Comparison of ENCODE assay signal across 1 cellular context in the genomic region with DNA sequence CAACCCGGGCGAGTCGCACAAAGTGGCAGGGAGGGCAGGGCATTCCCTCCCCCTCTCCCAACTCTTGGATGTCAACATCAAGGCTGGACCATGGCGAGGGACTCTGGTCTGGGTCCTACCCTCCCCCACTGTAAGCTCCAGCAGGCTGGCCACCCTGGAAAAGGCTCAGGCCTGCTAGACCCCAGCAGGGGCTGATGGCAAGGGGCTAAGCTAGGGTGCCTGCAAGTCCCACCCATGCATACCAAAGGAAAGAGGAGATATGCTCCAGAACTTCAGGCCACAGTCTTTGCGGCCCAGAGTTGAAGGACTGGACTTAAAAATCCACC.
A peak's percentile ranks its signal among the peaks of the same experiment; 100 is the strongest.
TF ChIP-seq lines count a peak whose summit lies in the region.

No MANE protein-coding gene starts in this region.

TF ChIP-seq in HepG2, 621 proteins besides CTCF, POLR2A, EP300 and RAD21 (continued from another document and continues in another):
- TF ChIP-seq THYN1 (CRISPR knock-in tag; IDR thresholded peaks at IDR 0.05; ENCODE audit: borderline replicate concordance, low read depth), result no peak
- TF ChIP-seq, protein P1, sequence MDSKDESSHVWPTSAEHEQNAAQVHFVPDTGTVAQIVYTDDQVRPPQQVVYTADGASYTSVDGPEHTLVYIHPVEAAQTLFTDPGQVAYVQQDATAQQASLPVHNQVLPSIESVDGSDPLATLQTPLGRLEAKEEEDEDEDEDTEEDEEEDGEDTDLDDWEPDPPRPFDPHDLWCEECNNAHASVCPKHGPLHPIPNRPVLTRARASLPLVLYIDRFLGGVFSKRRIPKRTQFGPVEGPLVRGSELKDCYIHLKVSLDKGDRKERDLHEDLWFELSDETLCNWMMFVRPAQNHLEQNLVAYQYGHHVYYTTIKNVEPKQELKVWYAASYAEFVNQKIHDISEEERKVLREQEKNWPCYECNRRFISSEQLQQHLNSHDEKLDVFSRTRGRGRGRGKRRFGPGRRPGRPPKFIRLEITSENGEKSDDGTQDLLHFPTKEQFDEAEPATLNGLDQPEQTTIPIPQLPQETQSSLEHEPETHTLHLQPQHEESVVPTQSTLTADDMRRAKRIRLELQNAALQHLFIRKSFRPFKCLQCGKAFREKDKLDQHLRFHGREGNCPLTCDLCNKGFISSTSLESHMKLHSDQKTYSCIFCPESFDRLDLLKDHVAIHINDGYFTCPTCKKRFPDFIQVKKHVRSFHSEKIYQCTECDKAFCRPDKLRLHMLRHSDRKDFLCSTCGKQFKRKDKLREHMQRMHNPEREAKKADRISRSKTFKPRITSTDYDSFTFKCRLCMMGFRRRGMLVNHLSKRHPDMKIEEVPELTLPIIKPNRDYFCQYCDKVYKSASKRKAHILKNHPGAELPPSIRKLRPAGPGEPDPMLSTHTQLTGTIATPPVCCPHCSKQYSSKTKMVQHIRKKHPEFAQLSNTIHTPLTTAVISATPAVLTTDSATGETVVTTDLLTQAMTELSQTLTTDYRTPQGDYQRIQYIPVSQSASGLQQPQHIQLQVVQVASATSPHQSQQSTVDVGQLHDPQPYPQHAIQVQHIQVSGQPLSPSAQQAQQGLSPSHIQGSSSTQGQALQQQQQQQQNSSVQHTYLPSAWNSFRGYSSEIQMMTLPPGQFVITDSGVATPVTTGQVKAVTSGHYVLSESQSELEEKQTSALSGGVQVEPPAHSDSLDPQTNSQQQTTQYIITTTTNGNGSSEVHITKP (CRISPR knock-in tag; IDR thresholded peaks at IDR 0.05; ENCODE audit: low read depth), result no peak
- TF ChIP-seq, protein P2, sequence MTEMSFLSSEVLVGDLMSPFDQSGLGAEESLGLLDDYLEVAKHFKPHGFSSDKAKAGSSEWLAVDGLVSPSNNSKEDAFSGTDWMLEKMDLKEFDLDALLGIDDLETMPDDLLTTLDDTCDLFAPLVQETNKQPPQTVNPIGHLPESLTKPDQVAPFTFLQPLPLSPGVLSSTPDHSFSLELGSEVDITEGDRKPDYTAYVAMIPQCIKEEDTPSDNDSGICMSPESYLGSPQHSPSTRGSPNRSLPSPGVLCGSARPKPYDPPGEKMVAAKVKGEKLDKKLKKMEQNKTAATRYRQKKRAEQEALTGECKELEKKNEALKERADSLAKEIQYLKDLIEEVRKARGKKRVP (CRISPR knock-in tag; IDR thresholded peaks at IDR 0.05), result no peak
- no peak for TF ChIP-seq ZNF260 (CRISPR knock-in tag; IDR thresholded peaks at IDR 0.05; ENCODE audit: borderline replicate concordance, low read depth)
- TF ChIP-seq ZNF644 (CRISPR knock-in tag; IDR thresholded peaks at IDR 0.05; ENCODE audit: low read depth), result no peak
- TF ChIP-seq ZNF292 (CRISPR knock-in tag; IDR thresholded peaks at IDR 0.05; ENCODE audit: borderline replicate concordance, low read depth), result no peak
- TF ChIP-seq JUND (CRISPR knock-in tag; IDR thresholded peaks at IDR 0.05), result no peak
- no peak for TF ChIP-seq FOXP1 (IDR thresholded peaks at IDR 0.05)
- no peak for TF ChIP-seq FOXP1 (CRISPR knock-in tag; IDR thresholded peaks at IDR 0.05)
- TF ChIP-seq HMG20A (CRISPR knock-in tag; IDR thresholded peaks at IDR 0.05; ENCODE audit: borderline replicate concordance), result no peak
- TF ChIP-seq ZSCAN29 (CRISPR knock-in tag; conservative IDR thresholded peaks at IDR 0.05), result 0 out of 2 replicates have a peak, but pooled peaks have one; percentile 51
- TF ChIP-seq, protein P3, sequence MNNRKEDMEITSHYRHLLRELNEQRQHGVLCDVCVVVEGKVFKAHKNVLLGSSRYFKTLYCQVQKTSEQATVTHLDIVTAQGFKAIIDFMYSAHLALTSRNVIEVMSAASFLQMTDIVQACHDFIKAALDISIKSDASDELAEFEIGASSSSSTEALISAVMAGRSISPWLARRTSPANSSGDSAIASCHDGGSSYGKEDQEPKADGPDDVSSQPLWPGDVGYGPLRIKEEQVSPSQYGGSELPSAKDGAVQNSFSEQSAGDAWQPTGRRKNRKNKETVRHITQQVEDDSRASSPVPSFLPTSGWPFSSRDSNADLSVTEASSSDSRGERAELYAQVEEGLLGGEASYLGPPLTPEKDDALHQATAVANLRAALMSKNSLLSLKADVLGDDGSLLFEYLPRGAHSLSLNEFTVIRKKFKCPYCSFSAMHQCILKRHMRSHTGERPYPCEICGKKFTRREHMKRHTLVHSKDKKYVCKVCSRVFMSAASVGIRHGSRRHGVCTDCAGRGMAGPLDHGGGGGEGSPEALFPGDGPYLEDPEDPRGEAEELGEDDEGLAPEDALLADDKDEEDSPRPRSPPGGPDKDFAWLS (CRISPR knock-in tag; IDR thresholded peaks at IDR 0.05; ENCODE audit: borderline replicate concordance), result 0 out of 2 replicates have a peak, but pooled peaks have one; percentile 21
- no peak for TF ChIP-seq SMAD1 (CRISPR knock-in tag; IDR thresholded peaks at IDR 0.05; ENCODE audit: borderline replicate concordance, low read depth)
- TF ChIP-seq MAFG (CRISPR knock-in tag; IDR thresholded peaks at IDR 0.05), result no peak
- no peak for TF ChIP-seq PLRG1 (conservative IDR thresholded peaks at IDR 0.05)
- TF ChIP-seq, protein P4, sequence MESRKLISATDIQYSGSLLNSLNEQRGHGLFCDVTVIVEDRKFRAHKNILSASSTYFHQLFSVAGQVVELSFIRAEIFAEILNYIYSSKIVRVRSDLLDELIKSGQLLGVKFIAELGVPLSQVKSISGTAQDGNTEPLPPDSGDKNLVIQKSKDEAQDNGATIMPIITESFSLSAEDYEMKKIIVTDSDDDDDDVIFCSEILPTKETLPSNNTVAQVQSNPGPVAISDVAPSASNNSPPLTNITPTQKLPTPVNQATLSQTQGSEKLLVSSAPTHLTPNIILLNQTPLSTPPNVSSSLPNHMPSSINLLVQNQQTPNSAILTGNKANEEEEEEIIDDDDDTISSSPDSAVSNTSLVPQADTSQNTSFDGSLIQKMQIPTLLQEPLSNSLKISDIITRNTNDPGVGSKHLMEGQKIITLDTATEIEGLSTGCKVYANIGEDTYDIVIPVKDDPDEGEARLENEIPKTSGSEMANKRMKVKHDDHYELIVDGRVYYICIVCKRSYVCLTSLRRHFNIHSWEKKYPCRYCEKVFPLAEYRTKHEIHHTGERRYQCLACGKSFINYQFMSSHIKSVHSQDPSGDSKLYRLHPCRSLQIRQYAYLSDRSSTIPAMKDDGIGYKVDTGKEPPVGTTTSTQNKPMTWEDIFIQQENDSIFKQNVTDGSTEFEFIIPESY (CRISPR knock-in tag; IDR thresholded peaks at IDR 0.05), result no peak
- no peak for TF ChIP-seq KAT7 (CRISPR knock-in tag; IDR thresholded peaks at IDR 0.05; ENCODE audit: borderline replicate concordance)
- TF ChIP-seq ZNF562 (CRISPR knock-in tag; IDR thresholded peaks at IDR 0.05; ENCODE audit: borderline replicate concordance), result no peak
- TF ChIP-seq TSC22D2 (CRISPR knock-in tag; IDR thresholded peaks at IDR 0.05; ENCODE audit: borderline replicate concordance), result no peak
- TF ChIP-seq, protein P5, sequence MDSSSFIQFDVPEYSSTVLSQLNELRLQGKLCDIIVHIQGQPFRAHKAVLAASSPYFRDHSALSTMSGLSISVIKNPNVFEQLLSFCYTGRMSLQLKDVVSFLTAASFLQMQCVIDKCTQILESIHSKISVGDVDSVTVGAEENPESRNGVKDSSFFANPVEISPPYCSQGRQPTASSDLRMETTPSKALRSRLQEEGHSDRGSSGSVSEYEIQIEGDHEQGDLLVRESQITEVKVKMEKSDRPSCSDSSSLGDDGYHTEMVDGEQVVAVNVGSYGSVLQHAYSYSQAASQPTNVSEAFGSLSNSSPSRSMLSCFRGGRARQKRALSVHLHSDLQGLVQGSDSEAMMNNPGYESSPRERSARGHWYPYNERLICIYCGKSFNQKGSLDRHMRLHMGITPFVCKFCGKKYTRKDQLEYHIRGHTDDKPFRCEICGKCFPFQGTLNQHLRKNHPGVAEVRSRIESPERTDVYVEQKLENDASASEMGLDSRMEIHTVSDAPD (CRISPR knock-in tag; IDR thresholded peaks at IDR 0.05), result no peak
- no peak for TF ChIP-seq PHF5A (CRISPR knock-in tag; IDR thresholded peaks at IDR 0.05; ENCODE audit: low read depth, unreplicated experiment)
- no peak for TF ChIP-seq RBM22 (optimal IDR thresholded peaks at IDR 0.05; ENCODE audit: low read length)
- no peak for TF ChIP-seq ATAD3A (CRISPR knock-in tag; IDR thresholded peaks at IDR 0.05)
- no peak for TF ChIP-seq ZFP62 (CRISPR knock-in tag; IDR thresholded peaks at IDR 0.05)
- peak; percentile 67 for TF ChIP-seq ZNF629 (CRISPR knock-in tag; conservative IDR thresholded peaks at IDR 0.05)
- peak; percentile 57; the same call in 1 of the 2 replicates for TF ChIP-seq ZNF614 (CRISPR knock-in tag; IDR thresholded peaks at IDR 0.05; ENCODE audit: borderline replicate concordance)
- TF ChIP-seq, protein P6, sequence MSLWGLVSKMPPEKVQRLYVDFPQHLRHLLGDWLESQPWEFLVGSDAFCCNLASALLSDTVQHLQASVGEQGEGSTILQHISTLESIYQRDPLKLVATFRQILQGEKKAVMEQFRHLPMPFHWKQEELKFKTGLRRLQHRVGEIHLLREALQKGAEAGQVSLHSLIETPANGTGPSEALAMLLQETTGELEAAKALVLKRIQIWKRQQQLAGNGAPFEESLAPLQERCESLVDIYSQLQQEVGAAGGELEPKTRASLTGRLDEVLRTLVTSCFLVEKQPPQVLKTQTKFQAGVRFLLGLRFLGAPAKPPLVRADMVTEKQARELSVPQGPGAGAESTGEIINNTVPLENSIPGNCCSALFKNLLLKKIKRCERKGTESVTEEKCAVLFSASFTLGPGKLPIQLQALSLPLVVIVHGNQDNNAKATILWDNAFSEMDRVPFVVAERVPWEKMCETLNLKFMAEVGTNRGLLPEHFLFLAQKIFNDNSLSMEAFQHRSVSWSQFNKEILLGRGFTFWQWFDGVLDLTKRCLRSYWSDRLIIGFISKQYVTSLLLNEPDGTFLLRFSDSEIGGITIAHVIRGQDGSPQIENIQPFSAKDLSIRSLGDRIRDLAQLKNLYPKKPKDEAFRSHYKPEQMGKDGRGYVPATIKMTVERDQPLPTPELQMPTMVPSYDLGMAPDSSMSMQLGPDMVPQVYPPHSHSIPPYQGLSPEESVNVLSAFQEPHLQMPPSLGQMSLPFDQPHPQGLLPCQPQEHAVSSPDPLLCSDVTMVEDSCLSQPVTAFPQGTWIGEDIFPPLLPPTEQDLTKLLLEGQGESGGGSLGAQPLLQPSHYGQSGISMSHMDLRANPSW (CRISPR knock-in tag; IDR thresholded peaks at IDR 0.05; ENCODE audit: borderline replicate concordance), result no peak
- TF ChIP-seq, protein P7, sequence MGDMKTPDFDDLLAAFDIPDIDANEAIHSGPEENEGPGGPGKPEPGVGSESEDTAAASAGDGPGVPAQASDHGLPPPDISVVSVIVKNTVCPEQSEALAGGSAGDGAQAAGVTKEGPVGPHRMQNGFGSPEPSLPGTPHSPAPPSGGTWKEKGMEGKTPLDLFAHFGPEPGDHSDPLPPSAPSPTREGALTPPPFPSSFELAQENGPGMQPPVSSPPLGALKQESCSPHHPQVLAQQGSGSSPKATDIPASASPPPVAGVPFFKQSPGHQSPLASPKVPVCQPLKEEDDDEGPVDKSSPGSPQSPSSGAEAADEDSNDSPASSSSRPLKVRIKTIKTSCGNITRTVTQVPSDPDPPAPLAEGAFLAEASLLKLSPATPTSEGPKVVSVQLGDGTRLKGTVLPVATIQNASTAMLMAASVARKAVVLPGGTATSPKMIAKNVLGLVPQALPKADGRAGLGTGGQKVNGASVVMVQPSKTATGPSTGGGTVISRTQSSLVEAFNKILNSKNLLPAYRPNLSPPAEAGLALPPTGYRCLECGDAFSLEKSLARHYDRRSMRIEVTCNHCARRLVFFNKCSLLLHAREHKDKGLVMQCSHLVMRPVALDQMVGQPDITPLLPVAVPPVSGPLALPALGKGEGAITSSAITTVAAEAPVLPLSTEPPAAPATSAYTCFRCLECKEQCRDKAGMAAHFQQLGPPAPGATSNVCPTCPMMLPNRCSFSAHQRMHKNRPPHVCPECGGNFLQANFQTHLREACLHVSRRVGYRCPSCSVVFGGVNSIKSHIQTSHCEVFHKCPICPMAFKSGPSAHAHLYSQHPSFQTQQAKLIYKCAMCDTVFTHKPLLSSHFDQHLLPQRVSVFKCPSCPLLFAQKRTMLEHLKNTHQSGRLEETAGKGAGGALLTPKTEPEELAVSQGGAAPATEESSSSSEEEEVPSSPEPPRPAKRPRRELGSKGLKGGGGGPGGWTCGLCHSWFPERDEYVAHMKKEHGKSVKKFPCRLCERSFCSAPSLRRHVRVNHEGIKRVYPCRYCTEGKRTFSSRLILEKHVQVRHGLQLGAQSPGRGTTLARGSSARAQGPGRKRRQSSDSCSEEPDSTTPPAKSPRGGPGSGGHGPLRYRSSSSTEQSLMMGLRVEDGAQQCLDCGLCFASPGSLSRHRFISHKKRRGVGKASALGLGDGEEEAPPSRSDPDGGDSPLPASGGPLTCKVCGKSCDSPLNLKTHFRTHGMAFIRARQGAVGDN (CRISPR knock-in tag; IDR thresholded peaks at IDR 0.05), result peak; percentile 64
- TF ChIP-seq, protein P8, sequence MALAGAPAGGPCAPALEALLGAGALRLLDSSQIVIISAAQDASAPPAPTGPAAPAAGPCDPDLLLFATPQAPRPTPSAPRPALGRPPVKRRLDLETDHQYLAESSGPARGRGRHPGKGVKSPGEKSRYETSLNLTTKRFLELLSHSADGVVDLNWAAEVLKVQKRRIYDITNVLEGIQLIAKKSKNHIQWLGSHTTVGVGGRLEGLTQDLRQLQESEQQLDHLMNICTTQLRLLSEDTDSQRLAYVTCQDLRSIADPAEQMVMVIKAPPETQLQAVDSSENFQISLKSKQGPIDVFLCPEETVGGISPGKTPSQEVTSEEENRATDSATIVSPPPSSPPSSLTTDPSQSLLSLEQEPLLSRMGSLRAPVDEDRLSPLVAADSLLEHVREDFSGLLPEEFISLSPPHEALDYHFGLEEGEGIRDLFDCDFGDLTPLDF (CRISPR knock-in tag; IDR thresholded peaks at IDR 0.05), result no peak
- 0 out of 2 replicates have a peak, but pooled peaks have one; percentile 19 for TF ChIP-seq ZNF572 (CRISPR knock-in tag; IDR thresholded peaks at IDR 0.05)
- no peak for TF ChIP-seq RARA (CRISPR knock-in tag; IDR thresholded peaks at IDR 0.05)
- TF ChIP-seq, protein P9, sequence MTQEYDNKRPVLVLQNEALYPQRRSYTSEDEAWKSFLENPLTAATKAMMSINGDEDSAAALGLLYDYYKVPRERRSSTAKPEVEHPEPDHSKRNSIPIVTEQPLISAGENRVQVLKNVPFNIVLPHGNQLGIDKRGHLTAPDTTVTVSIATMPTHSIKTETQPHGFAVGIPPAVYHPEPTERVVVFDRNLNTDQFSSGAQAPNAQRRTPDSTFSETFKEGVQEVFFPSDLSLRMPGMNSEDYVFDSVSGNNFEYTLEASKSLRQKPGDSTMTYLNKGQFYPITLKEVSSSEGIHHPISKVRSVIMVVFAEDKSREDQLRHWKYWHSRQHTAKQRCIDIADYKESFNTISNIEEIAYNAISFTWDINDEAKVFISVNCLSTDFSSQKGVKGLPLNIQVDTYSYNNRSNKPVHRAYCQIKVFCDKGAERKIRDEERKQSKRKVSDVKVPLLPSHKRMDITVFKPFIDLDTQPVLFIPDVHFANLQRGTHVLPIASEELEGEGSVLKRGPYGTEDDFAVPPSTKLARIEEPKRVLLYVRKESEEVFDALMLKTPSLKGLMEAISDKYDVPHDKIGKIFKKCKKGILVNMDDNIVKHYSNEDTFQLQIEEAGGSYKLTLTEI (CRISPR knock-in tag; conservative IDR thresholded peaks at IDR 0.05), result no peak
- peak; percentile 26; the same call in 1 of the 2 replicates for TF ChIP-seq ZNF720 (CRISPR knock-in tag; IDR thresholded peaks at IDR 0.05)
- TF ChIP-seq ZNF530 (CRISPR knock-in tag; IDR thresholded peaks at IDR 0.05; ENCODE audit: low read depth), result no peak
- TF ChIP-seq, protein P10, sequence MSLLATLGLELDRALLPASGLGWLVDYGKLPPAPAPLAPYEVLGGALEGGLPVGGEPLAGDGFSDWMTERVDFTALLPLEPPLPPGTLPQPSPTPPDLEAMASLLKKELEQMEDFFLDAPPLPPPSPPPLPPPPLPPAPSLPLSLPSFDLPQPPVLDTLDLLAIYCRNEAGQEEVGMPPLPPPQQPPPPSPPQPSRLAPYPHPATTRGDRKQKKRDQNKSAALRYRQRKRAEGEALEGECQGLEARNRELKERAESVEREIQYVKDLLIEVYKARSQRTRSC (CRISPR knock-in tag; IDR thresholded peaks at IDR 0.05; ENCODE audit: low read depth), result no peak
